Comparison of ENCODE assay signal across 11 cellular contexts in the genomic region with DNA sequence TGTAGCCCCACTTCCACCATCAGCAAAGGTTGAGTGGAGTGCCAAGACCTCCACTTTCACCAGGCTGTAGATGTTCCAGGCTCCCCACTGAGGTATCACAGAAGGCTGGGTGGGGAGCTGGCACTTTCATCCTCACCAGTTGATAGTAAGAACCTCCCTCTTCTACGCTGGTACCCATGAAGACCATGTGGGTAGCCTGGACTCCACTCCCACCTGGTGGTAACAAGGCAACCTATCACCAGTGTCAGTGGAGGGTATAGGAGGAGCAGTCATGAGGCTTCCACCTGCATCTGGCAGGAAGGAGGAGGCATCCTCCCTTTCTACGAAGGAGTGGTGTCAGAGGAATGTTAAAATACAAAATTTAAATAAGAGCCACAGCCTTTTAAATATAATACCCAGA. TPM values are rescaled to one million over a fixed set of nuclear protein-coding genes. Genes with fewer than 3 reads are reported as not detected.
A peak's percentile ranks its signal among the peaks of the same experiment; 100 is the strongest.
DNase-seq lines count a peak whose midpoint lies in the region; ATAC-seq and TF ChIP-seq lines count a peak whose summit lies in the region.
"Had no signal": no experiment of that assay in that cellular context is flagged by ENCODE, and none has a peak within 500 bp of the region (broad histone marks: within the 10 kb centered on the region; RNA-seq: fewer than 3 reads in every experiment).

No MANE protein-coding gene starts in this region.

- in situ Hi-C loops in ACHN (cut with HindIII; ENCODE audit: low pct_ligation_motif_present, low pct_unique_long_range_greater_than_20kb, low sequenced_read_pairs) = no loop called here
- in situ Hi-C loops in astrocyte of the spinal cord (cut with HindIII; ENCODE audit: low sequenced_read_pairs) = no loop called here
- in situ Hi-C loops in G401 (cut with HindIII; ENCODE audit: low sequenced_read_pairs) = no loop called here

- peak; percentile 46 for ATAC-seq in GM18861 (IDR thresholded peaks at IDR 0.05; ENCODE audit: unreplicated experiment)
- peak; percentile 43 for ATAC-seq in HG03159 (IDR thresholded peaks at IDR 0.05; ENCODE audit: unreplicated experiment)

- peak; percentile 23 for TF ChIP-seq CTCF in astrocyte of the spinal cord (IDR thresholded peaks at IDR 0.05; ENCODE audit: low read depth, low read length)
- TF ChIP-seq CTCF in Peyer's patch (IDR thresholded peaks at IDR 0.05) = no peak

- H3K4me3 ChIP-seq in astrocyte of the spinal cord (ENCODE audit: low read depth, low read length) (no peak overlapping the region), Peyer's patch (no peak overlapping the region)

- peaks cover 0 to 4% (median 0%) of the 10 kb centered on the region in 4 donors for H3K4me1 ChIP-seq in Peyer's patch

- H3K27me3 ChIP-seq in Peyer's patch = no peaks in the 10 kb centered on the region

- no peaks in the 10 kb centered on the region for H3K36me3 ChIP-seq in Peyer's patch

- DNase-seq in ACHN (peak; percentile 43), astrocyte of the spinal cord (ENCODE audit: low read depth, low spot score) (no peak), G401 (ENCODE audit: low spot score) (no peak), Peyer's patch (no peak), COLO829 (ENCODE audit: low spot score) (no peak)
- DNase-seq in stimulated activated CD4-positive, alpha-beta T cell treated with anti-CD3 and anti-CD28 coated beads, Interleukin-2, amount 100 ng/mL, for 48 hours = no peak
- DNase-seq: activated CD8-positive, alpha-beta memory T cell treated with anti-CD3 and anti-CD28 coated beads, Interleukin-2, amount 50 U/mL, for 48 hours; effector memory CD4-positive, alpha-beta T cell had no signal

- H3K27ac ChIP-seq in Peyer's patch = no peak overlapping the region

- TF ChIP-seq POLR2A in Peyer's patch (IDR thresholded peaks at IDR 0.05) = no peak

- H3K9me3 ChIP-seq in Peyer's patch = no peaks in the 10 kb centered on the region

RNA-seq across cellular contexts. Expression of gene SMIM30, which starts 4.4 kb away (rescaled TPM):
- 59.5 and 65.4 TPM in 2 replicates for total RNA-seq in G401 (2014; rRNA removed; shearing (Covaris generic))
- 10 to 100 TPM in 3 of 4 donors, 1 to 10 TPM in 1; 7.2 to 41.3 (median 12.1) TPM for total RNA-seq in Peyer's patch

RNA-seq across cellular contexts. Expression of gene GPR85, which starts 27.3 kb away (rescaled TPM):
- not detected in 2 replicates for total RNA-seq in G401 (2014; rRNA removed; shearing (Covaris generic))
- not detected for total RNA-seq in Peyer's patch
- total RNA-seq: CD4-positive, CD25-positive, alpha-beta regulatory T cell had no signal
